Comparison of ENCODE assay signal across 1 cellular context in the genomic region with DNA sequence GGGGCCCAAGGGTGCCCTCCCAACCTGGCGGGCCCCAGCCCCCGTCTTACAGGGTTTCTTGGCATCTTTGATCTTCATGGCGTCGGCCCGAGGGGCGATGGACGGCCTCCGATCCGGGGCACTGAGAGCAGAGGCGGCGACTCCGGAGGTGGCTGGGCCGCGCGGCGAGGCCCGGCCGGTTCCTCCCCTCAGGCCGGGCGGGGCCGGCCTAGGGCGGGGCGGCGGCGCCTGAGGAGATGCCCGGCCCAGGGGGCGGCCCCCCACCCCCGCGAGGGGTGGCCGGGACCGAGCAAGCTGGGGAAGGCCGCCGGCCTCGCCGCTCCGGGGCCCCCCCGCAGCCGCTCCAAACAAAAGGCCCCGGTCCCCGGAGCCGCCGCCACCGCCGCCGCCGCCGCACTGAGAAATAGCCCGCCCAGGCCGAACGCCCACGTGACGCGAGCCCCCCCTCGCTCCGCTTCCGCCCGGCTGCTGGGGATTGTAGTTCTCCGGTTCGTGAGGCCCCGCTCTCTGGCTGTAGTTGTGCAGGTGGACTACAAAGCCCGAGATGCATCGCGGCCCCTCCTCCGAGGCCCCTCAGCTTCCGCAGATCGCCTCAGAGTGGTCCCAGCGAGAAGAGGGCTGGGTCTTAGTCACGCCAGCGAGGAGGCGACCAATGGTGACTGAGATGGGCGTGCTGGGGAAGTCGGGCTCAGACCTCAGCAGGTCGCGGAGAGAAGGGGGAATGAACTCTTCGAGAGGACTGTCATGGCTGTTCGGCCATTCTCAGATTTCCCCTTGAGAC.
TF ChIP-seq lines count a peak whose summit lies in the region.

PANK3 (minus strand) TSS at position 163 of the 781 bp plus-strand sequence; CDS start at position 78, 85 bp downstream.

TF ChIP-seq in HepG2, 621 proteins besides CTCF, POLR2A, EP300 and RAD21 (continued from another document and continues in another):
- TF ChIP-seq, protein P1, sequence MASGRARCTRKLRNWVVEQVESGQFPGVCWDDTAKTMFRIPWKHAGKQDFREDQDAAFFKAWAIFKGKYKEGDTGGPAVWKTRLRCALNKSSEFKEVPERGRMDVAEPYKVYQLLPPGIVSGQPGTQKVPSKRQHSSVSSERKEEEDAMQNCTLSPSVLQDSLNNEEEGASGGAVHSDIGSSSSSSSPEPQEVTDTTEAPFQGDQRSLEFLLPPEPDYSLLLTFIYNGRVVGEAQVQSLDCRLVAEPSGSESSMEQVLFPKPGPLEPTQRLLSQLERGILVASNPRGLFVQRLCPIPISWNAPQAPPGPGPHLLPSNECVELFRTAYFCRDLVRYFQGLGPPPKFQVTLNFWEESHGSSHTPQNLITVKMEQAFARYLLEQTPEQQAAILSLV (CRISPR knock-in tag; IDR thresholded peaks at IDR 0.05; ENCODE audit: borderline replicate concordance): peak; percentile 36; the same call in 1 of the 2 replicates
- peak; percentile 57; the same call in 1 of the 2 replicates for TF ChIP-seq REPIN1 (CRISPR knock-in tag; IDR thresholded peaks at IDR 0.05; ENCODE audit: borderline replicate concordance, low read depth)
- 0 out of 2 replicates have a peak, but pooled peaks have one; percentile 6 for TF ChIP-seq ZFP62 (CRISPR knock-in tag; IDR thresholded peaks at IDR 0.05)
- no peak for TF ChIP-seq RNF2 (conservative IDR thresholded peaks at IDR 0.05; ENCODE audit: low read depth)
- TF ChIP-seq, protein P2, sequence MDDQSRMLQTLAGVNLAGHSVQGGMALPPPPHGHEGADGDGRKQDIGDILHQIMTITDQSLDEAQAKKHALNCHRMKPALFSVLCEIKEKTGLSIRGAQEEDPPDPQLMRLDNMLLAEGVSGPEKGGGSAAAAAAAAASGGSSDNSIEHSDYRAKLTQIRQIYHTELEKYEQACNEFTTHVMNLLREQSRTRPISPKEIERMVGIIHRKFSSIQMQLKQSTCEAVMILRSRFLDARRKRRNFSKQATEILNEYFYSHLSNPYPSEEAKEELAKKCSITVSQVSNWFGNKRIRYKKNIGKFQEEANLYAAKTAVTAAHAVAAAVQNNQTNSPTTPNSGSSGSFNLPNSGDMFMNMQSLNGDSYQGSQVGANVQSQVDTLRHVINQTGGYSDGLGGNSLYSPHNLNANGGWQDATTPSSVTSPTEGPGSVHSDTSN (CRISPR knock-in tag; IDR thresholded peaks at IDR 0.05; ENCODE audit: borderline replicate concordance): no peak
- no peak for TF ChIP-seq GPN1 (CRISPR knock-in tag; IDR thresholded peaks at IDR 0.05; ENCODE audit: borderline replicate concordance)
- no peak; the same call in 1 of the 2 replicates for TF ChIP-seq HES4 (CRISPR knock-in tag; IDR thresholded peaks at IDR 0.05; ENCODE audit: borderline replicate concordance)
- TF ChIP-seq, protein P3, sequence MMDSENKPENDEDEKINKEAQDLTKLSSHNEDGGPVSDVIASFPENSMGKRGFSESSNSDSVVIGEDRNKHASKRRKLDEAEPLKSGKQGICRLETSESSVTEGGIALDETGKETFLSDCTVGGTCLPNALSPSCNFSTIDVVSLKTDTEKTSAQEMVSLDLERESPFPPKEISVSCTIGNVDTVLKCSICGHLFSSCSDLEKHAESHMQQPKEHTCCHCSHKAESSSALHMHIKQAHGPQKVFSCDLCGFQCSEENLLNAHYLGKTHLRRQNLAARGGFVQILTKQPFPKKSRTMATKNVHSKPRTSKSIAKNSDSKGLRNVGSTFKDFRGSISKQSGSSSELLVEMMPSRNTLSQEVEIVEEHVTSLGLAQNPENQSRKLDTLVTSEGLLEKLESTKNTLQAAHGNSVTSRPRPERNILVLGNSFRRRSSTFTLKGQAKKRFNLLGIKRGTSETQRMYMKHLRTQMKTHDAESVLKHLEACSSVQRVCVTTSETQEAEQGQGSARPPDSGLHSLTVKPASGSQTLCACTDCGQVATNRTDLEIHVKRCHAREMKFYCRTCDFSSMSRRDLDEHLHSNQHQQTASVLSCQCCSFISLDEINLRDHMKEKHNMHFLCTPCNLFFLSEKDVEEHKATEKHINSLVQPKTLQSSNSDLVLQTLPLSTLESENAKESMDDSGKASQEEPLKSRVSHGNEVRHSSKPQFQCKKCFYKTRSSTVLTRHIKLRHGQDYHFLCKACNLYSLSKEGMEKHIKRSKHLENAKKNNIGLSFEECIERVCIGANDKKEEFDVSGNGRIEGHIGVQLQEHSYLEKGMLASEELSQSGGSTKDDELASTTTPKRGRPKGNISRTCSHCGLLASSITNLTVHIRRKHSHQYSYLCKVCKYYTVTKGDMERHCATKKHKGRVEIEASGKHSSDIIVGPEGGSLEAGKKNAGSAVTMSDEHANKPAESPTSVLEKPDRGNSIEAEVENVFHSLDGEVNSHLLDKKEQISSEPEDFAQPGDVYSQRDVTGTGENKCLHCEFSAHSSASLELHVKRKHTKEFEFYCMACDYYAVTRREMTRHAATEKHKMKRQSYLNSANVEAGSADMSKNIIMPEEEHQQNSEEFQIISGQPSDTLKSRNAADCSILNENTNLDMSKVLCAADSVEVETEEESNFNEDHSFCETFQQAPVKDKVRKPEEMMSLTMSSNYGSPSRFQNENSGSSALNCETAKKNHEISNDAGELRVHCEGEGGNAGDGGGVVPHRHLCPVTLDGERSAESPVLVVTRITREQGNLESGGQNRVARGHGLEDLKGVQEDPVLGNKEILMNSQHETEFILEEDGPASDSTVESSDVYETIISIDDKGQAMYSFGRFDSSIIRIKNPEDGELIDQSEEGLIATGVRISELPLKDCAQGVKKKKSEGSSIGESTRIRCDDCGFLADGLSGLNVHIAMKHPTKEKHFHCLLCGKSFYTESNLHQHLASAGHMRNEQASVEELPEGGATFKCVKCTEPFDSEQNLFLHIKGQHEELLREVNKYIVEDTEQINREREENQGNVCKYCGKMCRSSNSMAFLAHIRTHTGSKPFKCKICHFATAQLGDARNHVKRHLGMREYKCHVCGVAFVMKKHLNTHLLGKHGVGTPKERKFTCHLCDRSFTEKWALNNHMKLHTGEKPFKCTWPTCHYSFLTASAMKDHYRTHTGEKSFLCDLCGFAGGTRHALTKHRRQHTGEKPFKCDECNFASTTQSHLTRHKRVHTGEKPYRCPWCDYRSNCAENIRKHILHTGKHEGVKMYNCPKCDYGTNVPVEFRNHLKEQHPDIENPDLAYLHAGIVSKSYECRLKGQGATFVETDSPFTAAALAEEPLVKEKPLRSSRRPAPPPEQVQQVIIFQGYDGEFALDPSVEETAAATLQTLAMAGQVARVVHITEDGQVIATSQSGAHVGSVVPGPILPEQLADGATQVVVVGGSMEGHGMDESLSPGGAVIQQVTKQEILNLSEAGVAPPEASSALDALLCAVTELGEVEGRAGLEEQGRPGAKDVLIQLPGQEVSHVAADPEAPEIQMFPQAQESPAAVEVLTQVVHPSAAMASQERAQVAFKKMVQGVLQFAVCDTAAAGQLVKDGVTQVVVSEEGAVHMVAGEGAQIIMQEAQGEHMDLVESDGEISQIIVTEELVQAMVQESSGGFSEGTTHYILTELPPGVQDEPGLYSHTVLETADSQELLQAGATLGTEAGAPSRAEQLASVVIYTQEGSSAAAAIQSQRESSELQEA (CRISPR knock-in tag; IDR thresholded peaks at IDR 0.05; ENCODE audit: not compliant biosample characterization): no peak
- TF ChIP-seq ZNF18 (CRISPR knock-in tag; IDR thresholded peaks at IDR 0.05; ENCODE audit: insufficient replicate concordance): no peak
- no peak for TF ChIP-seq KLF9 (CRISPR knock-in tag; IDR thresholded peaks at IDR 0.05; ENCODE audit: low read depth)
- peak; percentile 48; the same call in 1 of the 2 replicates for TF ChIP-seq ZNF510 (CRISPR knock-in tag; IDR thresholded peaks at IDR 0.05; ENCODE audit: low read depth)
- TF ChIP-seq ARID2 (CRISPR knock-in tag; IDR thresholded peaks at IDR 0.05; ENCODE audit: borderline replicate concordance): no peak
- no peak for TF ChIP-seq KIAA2018 (CRISPR knock-in tag; IDR thresholded peaks at IDR 0.05; ENCODE audit: borderline replicate concordance)
- no peak for TF ChIP-seq RCOR2 (CRISPR knock-in tag; IDR thresholded peaks at IDR 0.05)
- no peak for TF ChIP-seq DNMT3B (CRISPR knock-in tag; conservative IDR thresholded peaks at IDR 0.05)
- no peak for TF ChIP-seq ZBTB8A (CRISPR knock-in tag; IDR thresholded peaks at IDR 0.05; ENCODE audit: borderline replicate concordance, low read depth)
- 0 out of 2 replicates have a peak, but pooled peaks have one; percentile 16 for TF ChIP-seq KDM3A (CRISPR knock-in tag; IDR thresholded peaks at IDR 0.05; ENCODE audit: low read depth)
- TF ChIP-seq ZNF615 (CRISPR knock-in tag; IDR thresholded peaks at IDR 0.05; ENCODE audit: borderline replicate concordance): no peak; the same call in 1 of the 2 replicates
- peak; percentile 75 for TF ChIP-seq GMEB2 (CRISPR knock-in tag; IDR thresholded peaks at IDR 0.05; ENCODE audit: low read depth)
- TF ChIP-seq GATAD2A (CRISPR knock-in tag; IDR thresholded peaks at IDR 0.05): peak; percentile 40; the same call in 1 of the 2 replicates
- TF ChIP-seq LBX2 (CRISPR knock-in tag; IDR thresholded peaks at IDR 0.05; ENCODE audit: borderline replicate concordance): 0 out of 2 replicates have a peak, but pooled peaks have one; percentile 69
- TF ChIP-seq ZNF501 (CRISPR knock-in tag; IDR thresholded peaks at IDR 0.05): peak; percentile 65; the same call in 1 of the 2 replicates
- TF ChIP-seq ZNF780A (CRISPR knock-in tag; IDR thresholded peaks at IDR 0.05): no peak
- TF ChIP-seq SCMH1 (CRISPR knock-in tag; IDR thresholded peaks at IDR 0.05; ENCODE audit: borderline replicate concordance): no peak
- no peak for TF ChIP-seq CAMTA2 (CRISPR knock-in tag; IDR thresholded peaks at IDR 0.05; ENCODE audit: borderline replicate concordance)
